1 cellular context compared by ENCODE assay signal in the genomic region with DNA sequence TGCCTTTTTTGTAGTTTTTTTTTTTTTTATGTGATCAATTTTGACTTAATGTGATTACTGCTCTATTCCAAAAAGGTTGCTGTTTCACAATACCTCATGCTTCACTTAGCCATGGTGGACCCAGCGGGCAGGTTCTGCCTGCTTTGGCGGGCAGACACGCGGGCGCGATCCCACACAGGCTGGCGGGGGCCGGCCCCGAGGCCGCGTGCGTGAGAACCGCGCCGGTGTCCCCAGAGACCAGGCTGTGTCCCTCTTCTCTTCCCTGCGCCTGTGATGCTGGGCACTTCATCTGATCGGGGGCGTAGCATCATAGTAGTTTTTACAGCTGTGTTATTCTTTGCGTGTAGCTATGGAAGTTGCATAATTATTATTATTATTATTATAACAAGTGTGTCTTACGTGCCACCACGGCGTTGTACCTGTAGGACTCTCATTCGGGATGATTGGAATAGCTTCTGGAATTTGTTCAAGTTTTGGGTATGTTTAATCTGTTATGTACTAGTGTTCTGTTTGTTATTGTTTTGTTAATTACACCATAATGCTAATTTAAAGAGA.
TF ChIP-seq lines count a peak whose summit lies in the region.

No MANE protein-coding gene starts in this region.

TF ChIP-seq in HCT116, 20 proteins besides CTCF, POLR2A, EP300 and RAD21 (continued from another document):
- TF ChIP-seq, protein P1, sequence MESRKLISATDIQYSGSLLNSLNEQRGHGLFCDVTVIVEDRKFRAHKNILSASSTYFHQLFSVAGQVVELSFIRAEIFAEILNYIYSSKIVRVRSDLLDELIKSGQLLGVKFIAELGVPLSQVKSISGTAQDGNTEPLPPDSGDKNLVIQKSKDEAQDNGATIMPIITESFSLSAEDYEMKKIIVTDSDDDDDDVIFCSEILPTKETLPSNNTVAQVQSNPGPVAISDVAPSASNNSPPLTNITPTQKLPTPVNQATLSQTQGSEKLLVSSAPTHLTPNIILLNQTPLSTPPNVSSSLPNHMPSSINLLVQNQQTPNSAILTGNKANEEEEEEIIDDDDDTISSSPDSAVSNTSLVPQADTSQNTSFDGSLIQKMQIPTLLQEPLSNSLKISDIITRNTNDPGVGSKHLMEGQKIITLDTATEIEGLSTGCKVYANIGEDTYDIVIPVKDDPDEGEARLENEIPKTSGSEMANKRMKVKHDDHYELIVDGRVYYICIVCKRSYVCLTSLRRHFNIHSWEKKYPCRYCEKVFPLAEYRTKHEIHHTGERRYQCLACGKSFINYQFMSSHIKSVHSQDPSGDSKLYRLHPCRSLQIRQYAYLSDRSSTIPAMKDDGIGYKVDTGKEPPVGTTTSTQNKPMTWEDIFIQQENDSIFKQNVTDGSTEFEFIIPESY (IDR thresholded peaks at IDR 0.05; ENCODE audit: extremely low read depth, insufficient replicate concordance, low read length), result no peak
- TF ChIP-seq YY1 (IDR thresholded peaks at IDR 0.05; ENCODE audit: extremely low read depth, insufficient replicate concordance, low read depth, low read length), result no peak
- TF ChIP-seq FOSL1 (IDR thresholded peaks at IDR 0.05; ENCODE audit: low read depth), result no peak
- TF ChIP-seq EZH2phosphoT487 (IDR thresholded peaks at IDR 0.05; ENCODE audit: borderline replicate concordance), result no peak
- TF ChIP-seq ELF1 (IDR thresholded peaks at IDR 0.05; ENCODE audit: borderline replicate concordance, low read depth), result no peak
